ENCODE assay signal across 8 cellular contexts in genomic region chr19:41706741-41707501, GRCh38. TPM values are rescaled to one million over a fixed set of nuclear protein-coding genes. Genes with fewer than 3 reads are reported as not detected.
DNase-seq lines count a peak whose midpoint lies in the region; ATAC-seq and TF ChIP-seq lines count a peak whose summit lies in the region.

No MANE protein-coding gene starts in this region.

- DNase-seq in DMS79 treated with DMSO at 0.1 percent for 48 hours (lab: John Stamatoyannopoulos, UW) (peak; percentile 86), HuH-7 (ENCODE audit: low spot score) (peak; percentile 91), OCI-LY7 (ENCODE audit: low spot score) (peak; percentile 76), activated T-cell treated with anti-CD3 and anti-CD28 coated beads for 48 hours (ENCODE audit: low read depth) (peak; percentile 62), fibroblast of pulmonary artery (ENCODE audit: low read depth) (peak; percentile 9), trophoblast cell (peak in 1 of 2 donors; percentile 19)

- H3K36me3 ChIP-seq in OCI-LY7 (ENCODE audit: insufficient read depth, low read length): no peaks in the 10 kb centered on the region
- H3K36me3 ChIP-seq in trophoblast cell (ENCODE audit: control insufficient read depth in 1 of 2, insufficient read depth in 2 of 2, low read length in 2 of 2): no peaks in the 10 kb centered on the region

- no peak overlapping the region for H2BK12ac ChIP-seq in trophoblast cell (ENCODE audit: low read length)

- peak overlapping the region; percentile 62 for H3K4me2 ChIP-seq in OCI-LY7 (ENCODE audit: low read length)
- peak overlapping the region; percentile 8 for H3K4me2 ChIP-seq in trophoblast cell (ENCODE audit: low read length)

- H4K12ac ChIP-seq in trophoblast cell (ENCODE audit: low read depth, low read length): no peak overlapping the region

- no peaks in the 10 kb centered on the region for H3K9me2 ChIP-seq in OCI-LY7 (ENCODE audit: insufficient read depth, low read length)

- no peak overlapping the region for H3K23ac ChIP-seq in trophoblast cell (ENCODE audit: low read length)

- no peak overlapping the region for H2AK5ac ChIP-seq in trophoblast cell (ENCODE audit: low read length)

- no peaks in the 10 kb centered on the region; the same call in 1 of the 2 replicates for H4K20me1 ChIP-seq in OCI-LY7 (ENCODE audit: insufficient read depth, low read length)

- H3K4me1 ChIP-seq in OCI-LY7 (ENCODE audit: insufficient read depth, low read length, poor library complexity, severe bottlenecking): no peaks in the 10 kb centered on the region
- H3K4me1 ChIP-seq in trophoblast cell (ENCODE audit: control insufficient read depth in 1 of 2, insufficient read depth in 2 of 2, low read length in 2 of 2): no peaks in the 10 kb centered on the region

- no peak overlapping the region for H3K14ac ChIP-seq in trophoblast cell (ENCODE audit: low read length)

- no peak overlapping the region for H2BK5ac ChIP-seq in trophoblast cell (ENCODE audit: low read depth, low read length, poor library complexity)

- CTCF ChIA-PET in OCI-LY7 (lab: Charles Lee; ENCODE audit: unreplicated experiment): interaction anchor here (0.6 to 1.1 kb wide), 2 partner anchors 16 to 157 kb away, joined by 3 read pairs; no protein-coding TSS in a partner anchor

- H3K9me3 ChIP-seq in OCI-LY7 (ENCODE audit: low read length): no peaks in the 10 kb centered on the region
- H3K9me3 ChIP-seq in trophoblast cell (ENCODE audit: insufficient read depth, low read depth, low read length): peaks cover 60% of the 10 kb centered on the region

- BruUV-seq in OCI-LY7 (replicated peaks; lab: Mats Ljungman, UMichigan): no TSS peak

- H3K4me3 ChIP-seq in OCI-LY7 (ENCODE audit: low read depth, low read length, poor library complexity, severe bottlenecking) (peak overlapping the region; percentile 45), fibroblast of pulmonary artery (replicated peaks; ENCODE audit: low read depth, low read length) (no peak overlapping the region), trophoblast cell (ENCODE audit: low read depth, low read length) (no peak overlapping the region)

- no peaks in the 10 kb centered on the region for H3K79me2 ChIP-seq in OCI-LY7 (ENCODE audit: insufficient read depth, low read depth, low read length)
- H3K79me2 ChIP-seq in trophoblast cell (ENCODE audit: control insufficient read depth, insufficient read depth, low read length, poor library complexity): no peaks in the 10 kb centered on the region

- H2BK120ac ChIP-seq in trophoblast cell (ENCODE audit: insufficient read depth, low read length, poor library complexity): no peak overlapping the region

- H2AFZ ChIP-seq in OCI-LY7 (ENCODE audit: low read length): no peak overlapping the region
- H2AFZ ChIP-seq in trophoblast cell (ENCODE audit: insufficient read depth, low read length, poor library complexity): no peak overlapping the region

- WGBS in trophoblast cell (ENCODE audit: extremely low coverage, insufficient coverage, insufficient read length): no CpG with 5 or more reads among the region's 26 CpGs

- intact Hi-C loops in OCI-LY7 (cut with micrococcal nuclease; ENCODE audit: unreplicated experiment): loop anchor here (1.0 kb wide), 2 partner anchors 39 to 114 kb away; no protein-coding TSS in a partner anchor

- TF ChIP-seq CTCF in OCI-LY7 (conservative IDR thresholded peaks at IDR 0.05; ENCODE audit: low read length) (peak; percentile 100), fibroblast of pulmonary artery (IDR thresholded peaks at IDR 0.05; ENCODE audit: low read length, missing control alignments) (peak; percentile 47)

- H3K79me1 ChIP-seq in trophoblast cell (ENCODE audit: low read length): no peaks in the 10 kb centered on the region

- H3K4ac ChIP-seq in trophoblast cell (ENCODE audit: low read depth, low read length): no peak overlapping the region

- POLR2A ChIA-PET in OCI-LY7 (lab: Charles Lee): no interaction called here

- no peak overlapping the region for H3K27ac ChIP-seq in OCI-LY7 (ENCODE audit: low read depth, low read length, poor library complexity, severe bottlenecking)
- no peak overlapping the region for H3K27ac ChIP-seq in trophoblast cell (ENCODE audit: low read depth, low read length)

- no peak overlapping the region for H4K8ac ChIP-seq in trophoblast cell (ENCODE audit: low read depth, low read length)

- H4K91ac ChIP-seq in trophoblast cell (ENCODE audit: low read depth, low read length): no peak overlapping the region

- H3K27me3 ChIP-seq in trophoblast cell (ENCODE audit: insufficient read depth, low read length): no peaks in the 10 kb centered on the region

- ATAC-seq in GM21360 (IDR thresholded peaks at IDR 0.05; ENCODE audit: unreplicated experiment) (no peak), HG03196 (IDR thresholded peaks at IDR 0.05; ENCODE audit: unreplicated experiment) (no peak)

- H3K18ac ChIP-seq in trophoblast cell (ENCODE audit: low read length): no peak overlapping the region

- no peak overlapping the region for H3K9ac ChIP-seq in trophoblast cell (ENCODE audit: low read length)

RNA-seq across cellular contexts. Expression of gene CEACAM5, which starts 1.5 kb away (rescaled TPM):
- total RNA-seq in OCI-LY7 (2014; rRNA removed; shearing (Covaris generic)): not detected in 2 replicates
- not detected in 2 replicates for total RNA-seq in OCI-LY7 (2022)
- not detected in 2 replicates for polyA plus RNA-seq in trophoblast cell (2013)

RNA-seq across cellular contexts. Expression of gene CEACAM7, which starts 18.9 kb away (rescaled TPM):
- not detected in 2 replicates for total RNA-seq in OCI-LY7 (2014; rRNA removed; shearing (Covaris generic))
- total RNA-seq in OCI-LY7 (2022): not detected in 2 replicates
- not detected in 2 replicates for polyA plus RNA-seq in trophoblast cell (2013)

RNA-seq across cellular contexts. Expression of gene CEACAM6, which starts 48.4 kb away (rescaled TPM):
- total RNA-seq in OCI-LY7 (2014; rRNA removed; shearing (Covaris generic)): not detected in 2 replicates
- total RNA-seq in OCI-LY7 (2022): not detected in 2 replicates
- not detected in 2 replicates for polyA plus RNA-seq in trophoblast cell (2013)
